Comparison of ENCODE assay signal across 24 cellular contexts in the genomic region with DNA sequence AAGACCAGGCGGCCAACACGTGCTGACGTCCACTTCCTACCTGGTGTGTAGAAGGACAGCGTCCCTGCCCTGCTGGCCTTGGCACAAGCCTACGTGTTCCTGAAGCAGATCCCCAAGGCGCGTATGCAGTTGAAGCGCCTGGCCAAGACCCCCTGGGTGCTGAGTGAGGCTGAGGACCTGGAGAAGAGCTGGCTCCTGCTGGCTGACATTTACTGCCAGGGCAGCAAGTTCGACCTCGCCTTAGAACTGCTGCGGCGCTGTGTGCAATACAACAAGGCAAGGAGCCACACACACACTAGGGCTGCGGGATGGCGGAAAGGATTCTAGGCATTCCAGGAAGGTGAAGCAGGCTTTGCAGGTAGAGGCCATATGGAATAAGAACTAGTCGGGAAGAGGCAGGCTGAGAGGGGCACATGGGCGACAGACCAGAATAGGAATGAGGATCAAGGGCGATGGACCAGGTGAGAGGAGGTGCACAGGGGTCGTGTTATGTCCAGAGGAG. TPM values are rescaled to one million over a fixed set of nuclear protein-coding genes. Genes with fewer than 3 reads are reported as not detected.
A peak's percentile ranks its signal among the peaks of the same experiment; 100 is the strongest.
DNase-seq lines count a peak whose midpoint lies in the region; ATAC-seq lines count a peak whose summit lies in the region.
"Had no signal": no experiment of that assay in that cellular context is flagged by ENCODE, and none has a peak within 500 bp of the region (broad histone marks: within the 10 kb centered on the region; RNA-seq: fewer than 3 reads in every experiment).

No MANE protein-coding gene starts in this region.

- POLR2A ChIA-PET in naive thymus-derived CD4-positive, alpha-beta T cell (lab: Charles Lee), result interaction anchor here (1.4 kb wide), 1 partner anchor 21 kb away, joined by 3 read pairs; no protein-coding TSS in a partner anchor

- DNase-seq in stimulated activated naive CD8-positive, alpha-beta T cell treated with anti-CD3 and anti-CD28 coated beads, Interleukin-15, amount 100 ng/mL, for 72 hours, result no peak
- DNase-seq in activated T-helper 1 cell treated with anti-CD3 and anti-CD28 coated beads, Interleukin-12 subunit alpha, Interleukin-12 subunit beta, Interleukin-2, Interleukin-4 antibody, amounts not matched to agents 30 ng/mL and 10 ng/mL and 1 ng/mL, durations not matched to agents 14 hours and 24 hours and 36 hours (ENCODE audit: low spot score), result no peak
- no peak for DNase-seq in naive thymus-derived CD4-positive, alpha-beta T cell
- no peak for DNase-seq in SJCRH30
- no peak for DNase-seq in NCI-H1048 (lab: John Stamatoyannopoulos, UW)
- no peak for DNase-seq in mesenteric fat pad (ENCODE audit: low spot score)
- DNase-seq: activated CD8-positive, alpha-beta memory T cell treated with anti-CD3 and anti-CD28 coated beads for 24 hours; amniotic stem cell; hippocampal formation; NCI-H2107; NCI-H446; NCI-H748 treated with DMSO at 0.1 percent for 48 hours; right lobe of liver; SHP77 treated with DMSO at 0.1 percent for 48 hours; stimulated activated CD4-positive, alpha-beta T cell treated with anti-CD3 and anti-CD28 coated beads, Interleukin-12 subunit alpha, Interleukin-12 subunit beta, amount 100 ng/mL, for 4 hours; stimulated activated CD4-positive, alpha-beta T cell treated with anti-CD3 and anti-CD28 coated beads, Interleukin-4, amount 100 ng/mL, for 1 hour had no signal

- no peak for ATAC-seq in stimulated activated naive CD8-positive, alpha-beta T cell treated with anti-CD3 and anti-CD28 coated beads, Interleukin-15, amount 100 ng/mL, for 72 hours
- ATAC-seq in naive thymus-derived CD4-positive, alpha-beta T cell, result peak; percentile 0
- ATAC-seq: HCT116, right lobe of liver had no signal

- no peaks in the 10 kb centered on the region for H3K9me3 ChIP-seq in naive thymus-derived CD4-positive, alpha-beta T cell (ENCODE audit: control insufficient read depth in 2 of 3, low read length in 3 of 3)
- H3K9me3 ChIP-seq in SJCRH30 (replicated peaks), result no peaks in the 10 kb centered on the region
- H3K9me3 ChIP-seq: Peyer's patch, right lobe of liver, tibial nerve had no signal

- peaks cover 0 to 12% (median 0%) of the 10 kb centered on the region in 3 experiments for H3K36me3 ChIP-seq in naive thymus-derived CD4-positive, alpha-beta T cell (ENCODE audit: control insufficient read depth in 2 of 3, insufficient read depth in 3 of 3, low read length in 3 of 3)
- peaks cover 4% of the 10 kb centered on the region for H3K36me3 ChIP-seq in SJCRH30

- no peak overlapping the region for H3K4me3 ChIP-seq in naive thymus-derived CD4-positive, alpha-beta T cell (ENCODE audit: low read length)
- H3K4me3 ChIP-seq in SJCRH30, result no peak overlapping the region
- H3K4me3 ChIP-seq: Peyer's patch, right lobe of liver, tibial nerve had no signal

- peak overlapping the region; percentile 52 for H3K27ac Mint-ChIP-seq in stimulated activated naive CD8-positive, alpha-beta T cell treated with anti-CD3 and anti-CD28 coated beads, Interleukin-15, Interleukin-2, amounts not matched to agents 100 ng/mL and 50 ng/mL, for 24 hours
- H3K27ac Mint-ChIP-seq in stimulated activated naive CD8-positive, alpha-beta T cell treated with anti-CD3 and anti-CD28 coated beads, Interleukin-15, amount 100 ng/mL, for 72 hours, result peak overlapping the region in 1 of 2 donors; percentile 95
- peak overlapping the region; percentile 19 for H3K27ac Mint-ChIP-seq in activated T-helper 1 cell treated with anti-CD3 and anti-CD28 coated beads, Interleukin-12 subunit alpha, Interleukin-12 subunit beta, Interleukin-2, Interleukin-4 antibody, amounts not matched to agents 30 ng/mL and 10 ng/mL and 1 ng/mL, durations not matched to agents 14 hours and 24 hours and 36 hours
- peak overlapping the region in 3 of 9 donors; percentile 27 to 71 (median 53) for H3K27ac Mint-ChIP-seq in naive thymus-derived CD4-positive, alpha-beta T cell

- no peaks in the 10 kb centered on the region for H3K4me1 ChIP-seq in naive thymus-derived CD4-positive, alpha-beta T cell (ENCODE audit: control insufficient read depth in 2 of 2, insufficient read depth in 2 of 2, low read length in 2 of 2)
- peaks cover 8% of the 10 kb centered on the region for H3K4me1 ChIP-seq in SJCRH30

- H3K27me3 Mint-ChIP-seq in stimulated activated naive CD8-positive, alpha-beta T cell treated with anti-CD3 and anti-CD28 coated beads, Interleukin-15, Interleukin-2, amounts not matched to agents 100 ng/mL and 50 ng/mL, for 24 hours, result no peaks in the 10 kb centered on the region
- no peaks in the 10 kb centered on the region for H3K27me3 Mint-ChIP-seq in stimulated activated naive CD8-positive, alpha-beta T cell treated with anti-CD3 and anti-CD28 coated beads, Interleukin-15, amount 100 ng/mL, for 72 hours
- no peaks in the 10 kb centered on the region for H3K27me3 Mint-ChIP-seq in activated T-helper 1 cell treated with anti-CD3 and anti-CD28 coated beads, Interleukin-12 subunit alpha, Interleukin-12 subunit beta, Interleukin-2, Interleukin-4 antibody, amounts not matched to agents 30 ng/mL and 10 ng/mL and 1 ng/mL, durations not matched to agents 14 hours and 24 hours and 36 hours (ENCODE audit: insufficient read depth)
- H3K27me3 Mint-ChIP-seq in naive thymus-derived CD4-positive, alpha-beta T cell, result no peaks in the 10 kb centered on the region

- no peak overlapping the region for H3K4me3 Mint-ChIP-seq in stimulated activated naive CD8-positive, alpha-beta T cell treated with anti-CD3 and anti-CD28 coated beads, Interleukin-15, Interleukin-2, amounts not matched to agents 100 ng/mL and 50 ng/mL, for 24 hours
- H3K4me3 Mint-ChIP-seq in stimulated activated naive CD8-positive, alpha-beta T cell treated with anti-CD3 and anti-CD28 coated beads, Interleukin-15, amount 100 ng/mL, for 72 hours, result no peak overlapping the region
- H3K4me3 Mint-ChIP-seq in activated T-helper 1 cell treated with anti-CD3 and anti-CD28 coated beads, Interleukin-12 subunit alpha, Interleukin-12 subunit beta, Interleukin-2, Interleukin-4 antibody, amounts not matched to agents 30 ng/mL and 10 ng/mL and 1 ng/mL, durations not matched to agents 14 hours and 24 hours and 36 hours, result no peak overlapping the region
- peak overlapping the region in 1 of 10 donors; percentile 51 for H3K4me3 Mint-ChIP-seq in naive thymus-derived CD4-positive, alpha-beta T cell
- H3K4me3 Mint-ChIP-seq: CD14-positive monocyte had no signal

- intact Hi-C loops in activated T-helper 1 cell treated with anti-CD3 and anti-CD28 coated beads, Interleukin-12 subunit alpha, Interleukin-12 subunit beta, Interleukin-2, Interleukin-4 antibody, amounts not matched to agents 30 ng/mL and 10 ng/mL and 1 ng/mL, durations not matched to agents 14 hours and 24 hours and 36 hours (cut with micrococcal nuclease), result no loop called here
- intact Hi-C loops in naive thymus-derived CD4-positive, alpha-beta T cell (cut with micrococcal nuclease), result no loop called here

- H3K9me3 Mint-ChIP-seq in stimulated activated naive CD8-positive, alpha-beta T cell treated with anti-CD3 and anti-CD28 coated beads, Interleukin-15, Interleukin-2, amounts not matched to agents 100 ng/mL and 50 ng/mL, for 24 hours, result no peaks in the 10 kb centered on the region
- no peaks in the 10 kb centered on the region for H3K9me3 Mint-ChIP-seq in stimulated activated naive CD8-positive, alpha-beta T cell treated with anti-CD3 and anti-CD28 coated beads, Interleukin-15, amount 100 ng/mL, for 72 hours
- H3K9me3 Mint-ChIP-seq in activated T-helper 1 cell treated with anti-CD3 and anti-CD28 coated beads, Interleukin-12 subunit alpha, Interleukin-12 subunit beta, Interleukin-2, Interleukin-4 antibody, amounts not matched to agents 30 ng/mL and 10 ng/mL and 1 ng/mL, durations not matched to agents 14 hours and 24 hours and 36 hours, result no peaks in the 10 kb centered on the region
- no peaks in the 10 kb centered on the region for H3K9me3 Mint-ChIP-seq in naive thymus-derived CD4-positive, alpha-beta T cell

- no peaks in the 10 kb centered on the region for H3K27me3 ChIP-seq in naive thymus-derived CD4-positive, alpha-beta T cell (ENCODE audit: control insufficient read depth in 2 of 2, insufficient read depth in 2 of 2, low read length in 2 of 2)
- no peaks in the 10 kb centered on the region for H3K27me3 ChIP-seq in SJCRH30
- H3K27me3 ChIP-seq: Peyer's patch, right lobe of liver, tibial nerve had no signal

- peaks cover 32% of the 10 kb centered on the region for H3K36me3 Mint-ChIP-seq in stimulated activated naive CD8-positive, alpha-beta T cell treated with anti-CD3 and anti-CD28 coated beads, Interleukin-15, Interleukin-2, amounts not matched to agents 100 ng/mL and 50 ng/mL, for 24 hours (ENCODE audit: low read depth)
- peaks cover 31% of the 10 kb centered on the region for H3K36me3 Mint-ChIP-seq in activated T-helper 1 cell treated with anti-CD3 and anti-CD28 coated beads, Interleukin-12 subunit alpha, Interleukin-12 subunit beta, Interleukin-2, Interleukin-4 antibody, amounts not matched to agents 30 ng/mL and 10 ng/mL and 1 ng/mL, durations not matched to agents 14 hours and 24 hours and 36 hours (ENCODE audit: low read depth)
- peaks cover 0 to 12% (median 4%) of the 10 kb centered on the region in 5 donors for H3K36me3 Mint-ChIP-seq in naive thymus-derived CD4-positive, alpha-beta T cell

- CTCF ChIA-PET in naive thymus-derived CD4-positive, alpha-beta T cell (lab: Charles Lee), result no interaction called here

- H3K4me1 Mint-ChIP-seq in stimulated activated naive CD8-positive, alpha-beta T cell treated with anti-CD3 and anti-CD28 coated beads, Interleukin-15, Interleukin-2, amounts not matched to agents 100 ng/mL and 50 ng/mL, for 24 hours (ENCODE audit: low read depth), result peaks cover 45% of the 10 kb centered on the region
- H3K4me1 Mint-ChIP-seq in stimulated activated naive CD8-positive, alpha-beta T cell treated with anti-CD3 and anti-CD28 coated beads, Interleukin-15, amount 100 ng/mL, for 72 hours, result peaks cover 54% of the 10 kb centered on the region
- H3K4me1 Mint-ChIP-seq in activated T-helper 1 cell treated with anti-CD3 and anti-CD28 coated beads, Interleukin-12 subunit alpha, Interleukin-12 subunit beta, Interleukin-2, Interleukin-4 antibody, amounts not matched to agents 30 ng/mL and 10 ng/mL and 1 ng/mL, durations not matched to agents 14 hours and 24 hours and 36 hours (ENCODE audit: low read depth), result peaks cover 29% of the 10 kb centered on the region
- H3K4me1 Mint-ChIP-seq in naive thymus-derived CD4-positive, alpha-beta T cell, result peaks cover 6 to 22% (median 12%) of the 10 kb centered on the region in 7 donors

- no peak overlapping the region for H3K27ac ChIP-seq in naive thymus-derived CD4-positive, alpha-beta T cell (ENCODE audit: low read depth, low read length)
- no peak overlapping the region for H3K27ac ChIP-seq in SJCRH30
- H3K27ac ChIP-seq: epithelial cell of prostate, Peyer's patch, right lobe of liver, tibial nerve had no signal

RNA-seq across cellular contexts. Expression of a gene that starts 15.9 kb away (rescaled TPM):
- 33.4 and 34.3 TPM in 2 replicates for total RNA-seq in activated T-helper 1 cell treated with anti-CD3 and anti-CD28 coated beads, Interleukin-12 subunit alpha, Interleukin-12 subunit beta, Interleukin-2, Interleukin-4 antibody, amounts not matched to agents 30 ng/mL and 10 ng/mL and 1 ng/mL, durations not matched to agents 14 hours and 24 hours and 36 hours
- 100 to 1,000 TPM in 2 of 5 experiments, 10 to 100 TPM in 3; 13.7 to 319 (median 22.9) TPM for total RNA-seq in naive thymus-derived CD4-positive, alpha-beta T cell
- 10 to 100 TPM in 1 of 2 donors, 1 to 10 TPM in 1; 9.8 to 12.1 TPM for polyA plus RNA-seq in naive thymus-derived CD4-positive, alpha-beta T cell
- 4.4 TPM in 2 replicates for total RNA-seq in SJCRH30 (2014; rRNA removed; shearing (Covaris generic))
- 130 TPM for total RNA-seq in mesenteric fat pad

RNA-seq across cellular contexts. Expression of a gene that starts 30.0 kb away (rescaled TPM):
- total RNA-seq in activated T-helper 1 cell treated with anti-CD3 and anti-CD28 coated beads, Interleukin-12 subunit alpha, Interleukin-12 subunit beta, Interleukin-2, Interleukin-4 antibody, amounts not matched to agents 30 ng/mL and 10 ng/mL and 1 ng/mL, durations not matched to agents 14 hours and 24 hours and 36 hours, result 0.83 and 1.0 TPM in 2 replicates
- total RNA-seq in naive thymus-derived CD4-positive, alpha-beta T cell, result 1 to 10 TPM; 2.8 to 9.7 (median 5.3) TPM
- under 1 TPM; 0.37 to 0.63 TPM for polyA plus RNA-seq in naive thymus-derived CD4-positive, alpha-beta T cell
- total RNA-seq in SJCRH30 (2014; rRNA removed; shearing (Covaris generic)), result 0.36 and 0.56 TPM in 2 replicates
- total RNA-seq in mesenteric fat pad, result 3.1 TPM

RNA-seq across cellular contexts. Expression of a gene that starts 30.1 kb away (rescaled TPM):
- total RNA-seq in activated T-helper 1 cell treated with anti-CD3 and anti-CD28 coated beads, Interleukin-12 subunit alpha, Interleukin-12 subunit beta, Interleukin-2, Interleukin-4 antibody, amounts not matched to agents 30 ng/mL and 10 ng/mL and 1 ng/mL, durations not matched to agents 14 hours and 24 hours and 36 hours, result 26.6 and 35.6 TPM in 2 replicates
- 10 to 100 TPM; 28.2 to 58.5 (median 44.6) TPM for total RNA-seq in naive thymus-derived CD4-positive, alpha-beta T cell
- 10 to 100 TPM; 14.8 to 22.0 TPM for polyA plus RNA-seq in naive thymus-derived CD4-positive, alpha-beta T cell
- total RNA-seq in SJCRH30 (2014; rRNA removed; shearing (Covaris generic)), result 21.0 and 23.1 TPM in 2 replicates
- total RNA-seq in mesenteric fat pad, result 58.7 TPM

RNA-seq across cellular contexts. Expression of a gene that starts 54.9 kb away (rescaled TPM):
- 2.4 and 3.0 TPM in 2 replicates for total RNA-seq in activated T-helper 1 cell treated with anti-CD3 and anti-CD28 coated beads, Interleukin-12 subunit alpha, Interleukin-12 subunit beta, Interleukin-2, Interleukin-4 antibody, amounts not matched to agents 30 ng/mL and 10 ng/mL and 1 ng/mL, durations not matched to agents 14 hours and 24 hours and 36 hours
- under 1 TPM in 1 of 5 experiments, not detected in 4; 0.07 TPM for total RNA-seq in naive thymus-derived CD4-positive, alpha-beta T cell
- not detected for polyA plus RNA-seq in naive thymus-derived CD4-positive, alpha-beta T cell
- 0.61 and 0.91 TPM in 2 replicates for total RNA-seq in SJCRH30 (2014; rRNA removed; shearing (Covaris generic))
- total RNA-seq in mesenteric fat pad, result 0.10 TPM
- total RNA-seq: Daoy, lung microvascular endothelial cell, tibial nerve had no signal
- polyA plus RNA-seq: CD14-positive monocyte had no signal
